Comparison of ENCODE assay signal across 8 cellular contexts in the genomic region with DNA sequence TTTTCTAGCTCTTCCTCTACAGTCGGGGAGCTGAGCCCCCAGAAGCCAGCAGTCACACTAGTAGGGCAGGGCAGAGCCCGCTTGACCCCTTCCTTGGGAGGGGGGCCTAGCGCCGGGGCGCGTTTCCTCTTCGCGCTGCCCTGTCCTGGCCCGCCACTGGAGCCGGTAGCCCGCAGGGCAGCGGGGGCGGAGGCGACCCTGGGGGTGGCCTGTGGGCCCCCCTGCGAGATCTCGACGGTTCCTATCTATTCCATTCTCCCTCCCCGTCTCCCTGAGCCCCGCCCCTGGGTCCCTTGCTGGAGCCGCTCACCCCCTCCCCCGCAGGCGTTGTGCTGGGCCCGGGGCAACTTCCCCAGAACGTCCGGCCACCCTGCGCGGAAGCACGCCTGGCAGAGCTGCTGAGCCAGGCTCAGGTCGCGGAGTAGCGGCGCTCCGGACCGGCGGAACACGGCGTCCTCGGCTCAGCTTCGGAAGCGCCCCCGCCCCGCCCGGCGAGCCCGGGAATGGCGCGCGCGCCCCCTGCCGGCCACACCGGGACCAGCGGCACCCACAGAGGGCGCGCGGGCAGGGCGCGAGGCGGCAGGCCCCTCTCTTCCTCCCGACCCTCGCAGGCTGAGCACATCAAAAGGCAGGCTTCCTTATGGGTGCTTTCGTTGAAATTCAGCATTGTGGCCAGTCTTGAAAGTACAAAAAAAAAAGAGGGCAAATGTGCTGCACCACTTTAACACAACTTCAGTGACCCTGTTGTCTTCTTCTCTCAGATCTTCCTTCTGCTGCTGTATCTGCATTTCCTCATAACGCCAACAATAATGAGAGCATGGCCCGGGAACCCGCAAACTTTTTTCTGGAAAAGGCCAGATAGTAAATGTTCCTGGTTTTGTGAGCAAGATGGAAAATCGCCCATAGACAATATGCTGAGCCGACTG.
A peak's percentile ranks its signal among the peaks of the same experiment; 100 is the strongest.
DNase-seq lines count a peak whose midpoint lies in the region; ATAC-seq and TF ChIP-seq lines count a peak whose summit lies in the region.

No MANE protein-coding gene starts in this region.

- H3K4me1 ChIP-seq in BLaER1 treated with 17β-estradiol and CSF1 and Interleukin-3, amounts not matched to agents 10 nM and 100 nM: peaks cover 27 to 37% (median 35%) of the 10 kb centered on the region in 10 experiments
- no peaks in the 10 kb centered on the region for H3K4me1 ChIP-seq in foreskin keratinocyte
- peaks cover 9% of the 10 kb centered on the region for H3K4me1 ChIP-seq in testis

- no peaks in the 10 kb centered on the region for H3K9me3 Mint-ChIP-seq in activated T-helper 2 cell treated with anti-CD3 and anti-CD28 coated beads, Interferon-gamma antibody, Interleukin-2, Interleukin-4, amounts not matched to agents 10 μg/mL and 5 μg/mL and 100 μg/mL, durations not matched to agents 14 hours and 24 hours and 36 hours

- peaks cover 18% of the 10 kb centered on the region for H3K27me3 Mint-ChIP-seq in activated T-helper 2 cell treated with anti-CD3 and anti-CD28 coated beads, Interferon-gamma antibody, Interleukin-2, Interleukin-4, amounts not matched to agents 10 μg/mL and 5 μg/mL and 100 μg/mL, durations not matched to agents 14 hours and 24 hours and 36 hours (ENCODE audit: low read depth)

- peak overlapping the region in 10 of 11 experiments; percentile 51 to 81 (median 77); a peak in 20 of 22 replicates for H3K27ac ChIP-seq in BLaER1 treated with 17β-estradiol and CSF1 and Interleukin-3, amounts not matched to agents 10 nM and 100 nM
- H3K27ac ChIP-seq in foreskin keratinocyte (no peak overlapping the region), neural cell (ENCODE audit: low read length) (no peak overlapping the region), testis (peak overlapping the region; percentile 85 to 90)

- no peaks in the 10 kb centered on the region for H3K9me2 ChIP-seq in neural cell (ENCODE audit: insufficient read depth, low read length)

- peaks cover 5 to 24% (median 18%) of the 10 kb centered on the region in 11 experiments; a peak in 20 of 22 replicates for H3K9me3 ChIP-seq in BLaER1 treated with 17β-estradiol and CSF1 and Interleukin-3, amounts not matched to agents 10 nM and 100 nM (replicated peaks in 1 of 11)
- no peaks in the 10 kb centered on the region for H3K9me3 ChIP-seq in neural cell (ENCODE audit: low read length)
- H3K9me3 ChIP-seq in testis: no peaks in the 10 kb centered on the region

- no peaks in the 10 kb centered on the region for H3K27me3 ChIP-seq in BLaER1 treated with 17β-estradiol and CSF1 and Interleukin-3, amounts not matched to agents 10 nM and 100 nM
- H3K27me3 ChIP-seq in foreskin keratinocyte: peaks cover 19% of the 10 kb centered on the region
- H3K27me3 ChIP-seq in neural cell (ENCODE audit: insufficient read depth, low read depth, low read length): no peaks in the 10 kb centered on the region
- no peaks in the 10 kb centered on the region for H3K27me3 ChIP-seq in testis

- no peaks in the 10 kb centered on the region for H4K20me1 ChIP-seq in BLaER1 treated with 17β-estradiol and CSF1 and Interleukin-3, amounts not matched to agents 10 nM and 100 nM
- no peaks in the 10 kb centered on the region for H4K20me1 ChIP-seq in neural cell (ENCODE audit: insufficient read depth)

- H3K4me3 ChIP-seq in BLaER1 treated with 17β-estradiol and CSF1 and Interleukin-3, amounts not matched to agents 10 nM and 100 nM: peak overlapping the region; percentile 49 to 69 (median 58)
- H3K4me3 ChIP-seq in neural cell (ENCODE audit: low read length) (peak overlapping the region; percentile 68), testis (peak overlapping the region; percentile 61 to 66)

- H3K79me2 ChIP-seq in neural cell (replicated peaks; ENCODE audit: insufficient read depth, low read length): no peaks in the 10 kb centered on the region

- no peak for TF ChIP-seq POLR2A in testis (IDR thresholded peaks at IDR 0.05)

- peak; percentile 60 for TF ChIP-seq RAD21 in neural cell (conservative IDR thresholded peaks at IDR 0.05)

- peak overlapping the region; percentile 75 to 95 (median 87) for H3K4me2 ChIP-seq in BLaER1 treated with 17β-estradiol and CSF1 and Interleukin-3, amounts not matched to agents 10 nM and 100 nM
- no peak overlapping the region for H3K4me2 ChIP-seq in neural cell (ENCODE audit: low read length)

- H3K4me1 Mint-ChIP-seq in activated T-helper 2 cell treated with anti-CD3 and anti-CD28 coated beads, Interferon-gamma antibody, Interleukin-2, Interleukin-4, amounts not matched to agents 10 μg/mL and 5 μg/mL and 100 μg/mL, durations not matched to agents 14 hours and 24 hours and 36 hours (ENCODE audit: low read depth): peaks cover 2% of the 10 kb centered on the region

- TF ChIP-seq EP300 in neural cell (conservative IDR thresholded peaks at IDR 0.05; ENCODE audit: poor library complexity, severe bottlenecking): no peak

- intact Hi-C loops in activated T-helper 2 cell treated with anti-CD3 and anti-CD28 coated beads, Interferon-gamma antibody, Interleukin-2, Interleukin-4, amounts not matched to agents 10 μg/mL and 5 μg/mL and 100 μg/mL, durations not matched to agents 14 hours and 24 hours and 36 hours (cut with micrococcal nuclease): loop anchor here (2.0 kb wide), 1 partner anchor 1332 kb away; no protein-coding TSS in a partner anchor
- intact Hi-C loops in testis (cut with DNase I; ENCODE audit: low total_unique reads): no loop called here

- WGBS in testis, 2 donors: 4 to 12% methylated on average over 12 to 44 of the region's 66 CpGs

- no peak overlapping the region for H3K27ac Mint-ChIP-seq in activated T-helper 2 cell treated with anti-CD3 and anti-CD28 coated beads, Interferon-gamma antibody, Interleukin-2, Interleukin-4, amounts not matched to agents 10 μg/mL and 5 μg/mL and 100 μg/mL, durations not matched to agents 14 hours and 24 hours and 36 hours

- peak overlapping the region; percentile 68 for H3K4me3 Mint-ChIP-seq in activated T-helper 2 cell treated with anti-CD3 and anti-CD28 coated beads, Interferon-gamma antibody, Interleukin-2, Interleukin-4, amounts not matched to agents 10 μg/mL and 5 μg/mL and 100 μg/mL, durations not matched to agents 14 hours and 24 hours and 36 hours (ENCODE audit: low read depth)

- peak overlapping the region; percentile 67 to 80 (median 76) for H3K9ac ChIP-seq in BLaER1 treated with 17β-estradiol and CSF1 and Interleukin-3, amounts not matched to agents 10 nM and 100 nM
- H3K9ac ChIP-seq in neural cell (ENCODE audit: low read length): peak overlapping the region; percentile 45

- DNase-seq in NCI-H82 treated with DMSO at 0.1 percent for 48 hours (lab: John Stamatoyannopoulos, UW; ENCODE audit: unreplicated experiment): peak; percentile 19
- peak; percentile 41 for DNase-seq in activated T-helper 2 cell treated with anti-CD3 and anti-CD28 coated beads, Interferon-gamma antibody, Interleukin-2, Interleukin-4, amounts not matched to agents 10 μg/mL and 5 μg/mL and 100 μg/mL, durations not matched to agents 14 hours and 24 hours and 36 hours (ENCODE audit: low spot score)
- DNase-seq in foreskin keratinocyte: peak in 1 of 2 donors; percentile 15
- peak; percentile 88 for DNase-seq in testis

- H2AFZ ChIP-seq in neural cell (ENCODE audit: low read depth, low read length): no peak overlapping the region

- H3F3A ChIP-seq in neural cell (ENCODE audit: insufficient read depth, low read length, poor library complexity, severe bottlenecking): no peaks in the 10 kb centered on the region

- H3K36me3 Mint-ChIP-seq in activated T-helper 2 cell treated with anti-CD3 and anti-CD28 coated beads, Interferon-gamma antibody, Interleukin-2, Interleukin-4, amounts not matched to agents 10 μg/mL and 5 μg/mL and 100 μg/mL, durations not matched to agents 14 hours and 24 hours and 36 hours (ENCODE audit: low read depth): no peaks in the 10 kb centered on the region

- ATAC-seq in GM19023 (IDR thresholded peaks at IDR 0.05; ENCODE audit: unreplicated experiment) (peak; percentile 91), HG03139 (IDR thresholded peaks at IDR 0.05; ENCODE audit: unreplicated experiment) (peak; percentile 75), foreskin keratinocyte (peak; percentile 80)

- H3K36me3 ChIP-seq in BLaER1 treated with 17β-estradiol and CSF1 and Interleukin-3, amounts not matched to agents 10 nM and 100 nM: no peaks in the 10 kb centered on the region
- no peaks in the 10 kb centered on the region for H3K36me3 ChIP-seq in neural cell (ENCODE audit: insufficient read depth, low read length)
- no peaks in the 10 kb centered on the region for H3K36me3 ChIP-seq in testis (ENCODE audit: low read depth, missing control alignments)

- TF ChIP-seq CTCF in foreskin keratinocyte (conservative IDR thresholded peaks at IDR 0.05) (peak; percentile 93), neural cell (IDR thresholded peaks at IDR 0.05; ENCODE audit: poor library complexity, severe bottlenecking) (peak; percentile 89), testis (IDR thresholded peaks at IDR 0.05) (peak; percentile 96 to 98 (median 97))

TF ChIP-seq in neural cell, 6 proteins besides CTCF, POLR2A, EP300 and RAD21:
- TF ChIP-seq MXI1 (conservative IDR thresholded peaks at IDR 0.05; ENCODE audit: poor library complexity, severe bottlenecking): peak; percentile 26
- TF ChIP-seq SMC3 (conservative IDR thresholded peaks at IDR 0.05; ENCODE audit: poor library complexity): peak; percentile 72
- TF ChIP-seq POLR2AphosphoS5 (IDR thresholded peaks at IDR 0.05): no peak

Comparison
In these comparisons a context has a peak if more than half of its experiments do, and no peak if none do; other contexts are left out.
1. H3K27ac ChIP-seq: peak in BLaER1 treated with 17β-estradiol and CSF1 and Interleukin-3, amounts not matched to agents 10 nM and 100 nM (10 of 11) and testis (2 of 2); none in foreskin keratinocyte (single experiment) and neural cell (single experiment).
2. Peak in every context shown above with its lines, with median percentiles within 50 percentile points of each other: H3K4me3 ChIP-seq, ATAC-seq and CTCF ChIP-seq.